In genomic region chr3:52154135-52155094, GRCh38 we compare ENCODE assay signal across 8 cellular contexts. TPM values are rescaled to one million over a fixed set of nuclear protein-coding genes. Genes with fewer than 3 reads are reported as not detected.
DNase-seq lines count a peak whose midpoint lies in the region; ATAC-seq, FAIRE-seq and TF ChIP-seq lines count a peak whose summit lies in the region.

TSS of gene POC1A (minus strand) at chr3:52154423. CDS start at chr3:52154372, 51 bp downstream.

- no peaks in the 10 kb centered on the region for H3K36me3 Mint-ChIP-seq in mesothelial cell of epicardium

- FAIRE-seq in D721Med (lab: Jason Lieb, UNC) (no peak), endometrium (lab: Jason Lieb, UNC) (peak; percentile 94)

- H3K9me3 Mint-ChIP-seq in mesothelial cell of epicardium, result no peaks in the 10 kb centered on the region

- no TSS peak for BruUV-seq in OCI-LY7 (replicated peaks; lab: Mats Ljungman, UMichigan)

- peaks cover 9% of the 10 kb centered on the region for H3K4me1 ChIP-seq in OCI-LY7 (ENCODE audit: insufficient read depth, low read length, poor library complexity, severe bottlenecking)

- no peak for TF ChIP-seq CTCF in D721Med (IDR thresholded peaks at IDR 0.05; ENCODE audit: insufficient read depth, missing control alignments)
- no peak for TF ChIP-seq CTCF in OCI-LY7 (conservative IDR thresholded peaks at IDR 0.05; ENCODE audit: low read length)
- TF ChIP-seq CTCF in mesothelial cell of epicardium (IDR thresholded peaks at IDR 0.05; ENCODE audit: unreplicated experiment), result no peak

- peak; percentile 72 for ATAC-seq in GM21526 (IDR thresholded peaks at IDR 0.05; ENCODE audit: low FRiP score, unreplicated experiment)

- peak within 1 kb of the TSS; percentile 67 for H2AFZ ChIP-seq in OCI-LY7 (ENCODE audit: low read length)

- CTCF ChIA-PET in OCI-LY7 (lab: Charles Lee; ENCODE audit: unreplicated experiment), result interaction anchor here (0.6 to 0.7 kb wide), 2 partner anchors 15 to 71 kb away, joined by 3 to 4 read pairs; partner anchors contain the start of gene TLR9

- H3K9me2 ChIP-seq in OCI-LY7 (ENCODE audit: insufficient read depth, low read length), result no peaks in the 10 kb centered on the region

- no peaks in the 10 kb centered on the region for H4K20me1 ChIP-seq in OCI-LY7 (ENCODE audit: insufficient read depth, low read length)

- H3K27ac Mint-ChIP-seq in mesothelial cell of epicardium, result peak within 1 kb of the TSS; percentile 97

- peak within 1 kb of the TSS; percentile 93 for H3K4me3 Mint-ChIP-seq in mesothelial cell of epicardium

- peaks cover 17% of the 10 kb centered on the region; the same call in 1 of the 2 replicates for H3K79me2 ChIP-seq in OCI-LY7 (ENCODE audit: insufficient read depth, low read depth, low read length)

- POLR2A ChIA-PET in OCI-LY7 (lab: Charles Lee), result interaction anchor here (0.6 to 1.2 kb wide), 5 partner anchors 30 to 543 kb away, joined by 3 to 4 read pairs (median 4); partner anchors contain the start of gene DUSP7

- peak within 1 kb of the TSS; percentile 64 for H3K27ac ChIP-seq in OCI-LY7 (ENCODE audit: low read depth, low read length, poor library complexity, severe bottlenecking)

- H3K4me1 Mint-ChIP-seq in mesothelial cell of epicardium, result peaks cover 14% of the 10 kb centered on the region

- intact Hi-C loops in OCI-LY7 (cut with micrococcal nuclease; ENCODE audit: unreplicated experiment), result loop anchor here (1.0 to 5.0 kb wide), 4 partner anchors 44 to 183 kb away; partner anchors contain the start of genes ALAS1, DUSP7 and TLR9

- peaks cover 23% of the 10 kb centered on the region; the same call in 1 of the 2 replicates for H3K36me3 ChIP-seq in OCI-LY7 (ENCODE audit: insufficient read depth, low read length)

- DNase-seq in D721Med (ENCODE audit: insufficient read length, low spot score) (peak; percentile 85), HuH-7 (ENCODE audit: low spot score) (peak; percentile 88), OCI-LY7 (ENCODE audit: low spot score) (peak; percentile 94), mesothelial cell of epicardium (ENCODE audit: low spot score in 2 of 2, unreplicated experiment in 2 of 2) (peak; percentile 83 to 91)
- peak; percentile 92 for DNase-seq in activated CD8-positive, alpha-beta memory T cell treated with anti-CD3 and anti-CD28 coated beads, Interleukin-2, amount 50 U/mL, for 48 hours
- DNase-seq in stimulated activated CD8-positive, alpha-beta memory T cell treated with anti-CD3 and anti-CD28 coated beads, Interleukin-15, amount 100 ng/mL, for 4 hours (ENCODE audit: low read depth in 2 of 2), result peak; percentile 72 to 77

- no peaks in the 10 kb centered on the region for H3K27me3 Mint-ChIP-seq in mesothelial cell of epicardium (ENCODE audit: low read depth)

- peak within 1 kb of the TSS; percentile 93 for H3K4me3 ChIP-seq in OCI-LY7 (ENCODE audit: low read depth, low read length, poor library complexity, severe bottlenecking)

- peak within 1 kb of the TSS; percentile 92 for H3K4me2 ChIP-seq in OCI-LY7 (ENCODE audit: low read length)

- no peaks in the 10 kb centered on the region for H3K9me3 ChIP-seq in OCI-LY7 (ENCODE audit: low read length)

RNA-seq across cellular contexts. Expression of gene POC1A, which starts in this region (rescaled TPM):
- 34.5 and 40.0 TPM in 2 replicates for total RNA-seq in OCI-LY7 (2014; rRNA removed; shearing (Covaris generic))
- 41.0 and 46.2 TPM in 2 replicates for total RNA-seq in OCI-LY7 (2022)
- 7.9 to 9.4 TPM (median 8.7 TPM) in 3 replicates for total RNA-seq in mesothelial cell of epicardium

Comparison
In these comparisons a context has a peak if more than half of its experiments do, and no peak if none do; other contexts are left out.
1. Peak in every context shown above with its lines: DNase-seq, ATAC-seq, H3K4me3 ChIP-seq and H3K27ac ChIP-seq.